ENCODE assay signal across 9 cellular contexts in genomic region chr14:22432348-22432976, GRCh38.
A peak's percentile ranks its signal among the peaks of the same experiment; 100 is the strongest.
DNase-seq lines count a peak whose midpoint lies in the region; ATAC-seq and TF ChIP-seq lines count a peak whose summit lies in the region.
"Had no signal": no experiment of that assay in that cellular context is flagged by ENCODE, and none has a peak within 500 bp of the region (broad histone marks: within the 10 kb centered on the region; RNA-seq: fewer than 3 reads in every experiment).

No MANE protein-coding gene starts in this region.

- TF ChIP-seq CTCF in Panc1 (IDR thresholded peaks at IDR 0.05) (no peak), prostate gland (IDR thresholded peaks at IDR 0.05) (no peak)

- H3K27me3 ChIP-seq in Panc1 (ENCODE audit: control insufficient read depth, insufficient read depth, low read length) (no peaks in the 10 kb centered on the region), prostate gland (replicated peaks; ENCODE audit: insufficient read depth) (no peaks in the 10 kb centered on the region)

- POLR2A ChIA-PET in Panc1 (lab: Charles Lee), result no interaction called here

- 19% methylated on average over 4 of the region's 4 CpGs for WGBS in prostate gland

- H3K27ac ChIP-seq in Panc1 (ENCODE audit: low read length) (no peak overlapping the region), prostate gland (no peak overlapping the region)

- H3K4me1 ChIP-seq in Panc1 (ENCODE audit: control insufficient read depth, insufficient read depth, low read length), result no peaks in the 10 kb centered on the region; the same call in 1 of the 2 replicates
- H3K4me1 ChIP-seq in prostate gland (replicated peaks), result no peaks in the 10 kb centered on the region

- DNase-seq in SKM-1 treated with dmso at 0.1 percent for 144 hours (lab: John Stamatoyannopoulos, UW; ENCODE audit: unreplicated experiment) (peak; percentile 24), SKM-1 (lab: John Stamatoyannopoulos, UW; ENCODE audit: unreplicated experiment) (no peak), Panc1 (ENCODE audit: low read depth, low spot score) (peak; percentile 36), fibroblast of gingiva (ENCODE audit: low read depth) (peak; percentile 83), prostate gland (ENCODE audit: low spot score) (peak; percentile 68), NCI-H774 (lab: John Stamatoyannopoulos, UW) (no peak)
- no peak for DNase-seq in activated CD8-positive, alpha-beta memory T cell treated with anti-CD3 and anti-CD28 coated beads, Interleukin-2, amount 50 U/mL, for 4 hours
- DNase-seq: CD4-positive, CD25-positive, alpha-beta regulatory T cell had no signal

- H3K4me3 ChIP-seq in Panc1 (ENCODE audit: low read depth in 2 of 2, low read length in 2 of 2) (no peak overlapping the region), prostate gland (no peak overlapping the region)

- in situ Hi-C loops in Panc1 (cut with HindIII; ENCODE audit: low pct_unique_long_range_greater_than_20kb, low sequenced_read_pairs), result no loop called here

- no TSS peak for BruUV-seq in Panc1 (replicated peaks; lab: Mats Ljungman, UMichigan)

- H3K9me3 ChIP-seq in Panc1 (ENCODE audit: control insufficient read depth, insufficient read depth, low read depth, low read length) (no peaks in the 10 kb centered on the region), prostate gland (no peaks in the 10 kb centered on the region)

- intact Hi-C loops in Panc1 (cut with micrococcal nuclease; ENCODE audit: unreplicated experiment), result no loop called here
- intact Hi-C loops in prostate gland (cut with DNase I), result no loop called here

- CTCF ChIA-PET in Panc1 (lab: Charles Lee), result no interaction called here

- no peak for TF ChIP-seq POLR2A in prostate gland (IDR thresholded peaks at IDR 0.05)

- ATAC-seq in Panc1 (peak; percentile 75), GM21717 (IDR thresholded peaks at IDR 0.05; ENCODE audit: unreplicated experiment) (no peak)

- no peaks in the 10 kb centered on the region for H3K36me3 ChIP-seq in Panc1 (ENCODE audit: control insufficient read depth, insufficient read depth, low read length)
- H3K36me3 ChIP-seq in prostate gland, result no peaks in the 10 kb centered on the region

Comparison
In these comparisons a context has a peak if more than half of its experiments do, and no peak if none do; other contexts are left out.
1. DNase-seq: peak in SKM-1 treated with dmso at 0.1 percent for 144 hours (single experiment), Panc1 (single experiment), fibroblast of gingiva (single experiment) and prostate gland (single experiment); none in SKM-1 (single experiment), NCI-H774 (single experiment) and activated CD8-positive, alpha-beta memory T cell treated with anti-CD3 and anti-CD28 coated beads, Interleukin-2, amount 50 U/mL, for 4 hours (single experiment).